Comparison of ENCODE assay signal across 2 cellular contexts in genomic region chr1:65703853-65704252, GRCh38.
TF ChIP-seq lines count a peak whose summit lies in the region.

No MANE protein-coding gene starts in this region.

TF ChIP-seq in GM23338, 12 proteins besides CTCF, POLR2A, EP300 and RAD21:
- no peak for TF ChIP-seq ZNF462 (CRISPR knock-in tag; IDR thresholded peaks at IDR 0.05)
- TF ChIP-seq STAT1 (IDR thresholded peaks at IDR 0.05; ENCODE audit: unreplicated experiment): no peak
- no peak for TF ChIP-seq JUNB (IDR thresholded peaks at IDR 0.05; ENCODE audit: unreplicated experiment)
- TF ChIP-seq EZH2phosphoT487 (IDR thresholded peaks at IDR 0.05; ENCODE audit: unreplicated experiment): no peak
- TF ChIP-seq ZNF114 (CRISPR knock-in tag; IDR thresholded peaks at IDR 0.05): no peak

TF ChIP-seq in WTC11, 78 proteins besides CTCF, POLR2A, EP300 and RAD21 (continued from another document):
- TF ChIP-seq ATF2 (CRISPR knock-in tag; IDR thresholded peaks at IDR 0.05; ENCODE audit: borderline replicate concordance, low read depth) (no peak), FOXP4 (CRISPR knock-in tag; IDR thresholded peaks at IDR 0.05) (no peak), PREB (CRISPR knock-in tag; IDR thresholded peaks at IDR 0.05; ENCODE audit: borderline replicate concordance) (no peak), SMAD4 (CRISPR knock-in tag; IDR thresholded peaks at IDR 0.05) (no peak), ZNF396 (CRISPR knock-in tag; IDR thresholded peaks at IDR 0.05; ENCODE audit: borderline replicate concordance) (no peak), ZBTB43 (CRISPR knock-in tag; IDR thresholded peaks at IDR 0.05) (no peak), CDX4 (CRISPR knock-in tag; IDR thresholded peaks at IDR 0.05; ENCODE audit: borderline replicate concordance) (no peak), TP53 (CRISPR knock-in tag; IDR thresholded peaks at IDR 0.05) (no peak), JUN (CRISPR knock-in tag; IDR thresholded peaks at IDR 0.05) (no peak)
TF ChIP-seq in WTC11: peak in this region for 0.
